Comparison of ENCODE assay signal across 2 cellular contexts in the genomic region with DNA sequence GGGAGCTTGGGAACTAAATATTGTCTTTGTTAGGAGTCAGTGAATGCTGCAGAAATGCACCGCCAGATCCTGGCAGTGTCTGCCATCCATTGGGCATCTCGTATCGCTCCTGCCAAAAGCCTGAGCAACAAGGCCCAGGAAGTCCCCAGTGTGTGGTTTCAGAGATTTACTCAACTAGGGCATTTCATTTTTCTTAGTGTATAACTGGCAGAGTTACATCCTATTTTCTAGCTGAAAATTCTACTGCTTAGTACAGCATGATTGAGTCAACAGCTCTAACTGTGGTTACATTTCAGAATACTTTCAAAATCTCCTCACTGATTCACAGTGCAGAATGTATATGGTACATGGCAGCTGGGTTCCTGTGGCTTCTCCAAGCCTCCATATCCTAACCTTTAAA.
A peak's percentile ranks its signal among the peaks of the same experiment; 100 is the strongest.
TF ChIP-seq lines count a peak whose summit lies in the region.

No MANE protein-coding gene starts in this region.

TF ChIP-seq in SK-N-SH, 30 proteins besides CTCF, POLR2A, EP300 and RAD21 (continued from another document):
- TF ChIP-seq RXRA (IDR thresholded peaks at IDR 0.05; ENCODE audit: borderline replicate concordance, low read depth) (no peak), NFIC (IDR thresholded peaks at IDR 0.05; ENCODE audit: borderline replicate concordance) (peak; percentile 9; the same call in 1 of the 2 replicates), GATA2 (CRISPR knock-in tag; IDR thresholded peaks at IDR 0.05) (no peak), MXI1 (IDR thresholded peaks at IDR 0.05; ENCODE audit: low read depth, low read length) (no peak), TEAD4 (IDR thresholded peaks at IDR 0.05; ENCODE audit: borderline replicate concordance, insufficient read depth) (no peak)

TF ChIP-seq in SK-N-SH treated with all-trans-retinoic acid at 6 μM for 48 hours, 23 proteins besides CTCF, POLR2A, EP300 and RAD21 (continued from another document):
- TF ChIP-seq, protein P1, sequence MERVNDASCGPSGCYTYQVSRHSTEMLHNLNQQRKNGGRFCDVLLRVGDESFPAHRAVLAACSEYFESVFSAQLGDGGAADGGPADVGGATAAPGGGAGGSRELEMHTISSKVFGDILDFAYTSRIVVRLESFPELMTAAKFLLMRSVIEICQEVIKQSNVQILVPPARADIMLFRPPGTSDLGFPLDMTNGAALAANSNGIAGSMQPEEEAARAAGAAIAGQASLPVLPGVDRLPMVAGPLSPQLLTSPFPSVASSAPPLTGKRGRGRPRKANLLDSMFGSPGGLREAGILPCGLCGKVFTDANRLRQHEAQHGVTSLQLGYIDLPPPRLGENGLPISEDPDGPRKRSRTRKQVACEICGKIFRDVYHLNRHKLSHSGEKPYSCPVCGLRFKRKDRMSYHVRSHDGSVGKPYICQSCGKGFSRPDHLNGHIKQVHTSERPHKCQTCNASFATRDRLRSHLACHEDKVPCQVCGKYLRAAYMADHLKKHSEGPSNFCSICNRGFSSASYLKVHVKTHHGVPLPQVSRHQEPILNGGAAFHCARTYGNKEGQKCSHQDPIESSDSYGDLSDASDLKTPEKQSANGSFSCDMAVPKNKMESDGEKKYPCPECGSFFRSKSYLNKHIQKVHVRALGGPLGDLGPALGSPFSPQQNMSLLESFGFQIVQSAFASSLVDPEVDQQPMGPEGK (CRISPR knock-in tag; IDR thresholded peaks at IDR 0.05; ENCODE audit: borderline replicate concordance), result no peak
- TF ChIP-seq ARNTL (CRISPR knock-in tag; IDR thresholded peaks at IDR 0.05; ENCODE audit: borderline replicate concordance, low read depth), result no peak
- TF ChIP-seq ZFP30 (CRISPR knock-in tag; IDR thresholded peaks at IDR 0.05), result no peak
- TF ChIP-seq SNAI2 (CRISPR knock-in tag; IDR thresholded peaks at IDR 0.05), result no peak
